ENCODE assay signal across 24 cellular contexts in genomic region chr6:19261642-19262041, GRCh38.
"Had no signal": no experiment of that assay in that cellular context is flagged by ENCODE, and none has a peak within 500 bp of the region (broad histone marks: within the 10 kb centered on the region; RNA-seq: fewer than 3 reads in every experiment).

No MANE protein-coding gene starts in this region.

- H3K4me1 ChIP-seq: stomach, suprapubic skin, testis, thyroid gland, tibial nerve, transverse colon, upper lobe of left lung, upper lobe of right lung, uterus, vagina had no signal

- H3K27me3 ChIP-seq: stomach, suprapubic skin, testis, thyroid gland, tibial artery, tibial nerve, transverse colon, upper lobe of left lung, upper lobe of right lung, uterus, vagina had no signal

- H3K36me3 ChIP-seq: stomach, suprapubic skin, thoracic aorta, thyroid gland, tibial artery, tibial nerve, transverse colon, upper lobe of left lung, upper lobe of right lung, vagina had no signal

- H3K27ac ChIP-seq: stomach, suprapubic skin, testis, thoracic aorta, thyroid gland, tibial artery, tibial nerve, transverse colon, upper lobe of left lung, upper lobe of right lung, uterus, vagina had no signal

- DNase-seq: stimulated activated CD4-positive, alpha-beta T cell treated with anti-CD3 and anti-CD28 coated beads, Interleukin-2, amount 100 ng/mL, for 48 hours; stimulated activated CD4-positive, alpha-beta T cell treated with anti-CD3 and anti-CD28 coated beads, Interleukin-4, amount 100 ng/mL, for 1 hour; stimulated activated CD4-positive, alpha-beta T cell treated with anti-CD3 and anti-CD28 coated beads, Interleukin-4, amount 100 ng/mL, for 24 hours; stimulated activated CD4-positive, alpha-beta T cell treated with anti-CD3 and anti-CD28 coated beads, Interleukin-4, amount 100 ng/mL, for 4 hours; stimulated activated CD8-positive, alpha-beta memory T cell treated with anti-CD3 and anti-CD28 coated beads, Interleukin-4, amount 100 ng/mL, for 48 hours; stimulated activated naive B cell treated with anti-CD40 and anti-IgM and Interleukin-4, amounts not matched to agents 10 μg/mL and 1 μg/mL and 100 μg/mL, for 72 hours; stimulated activated naive CD4-positive, alpha-beta T cell; stimulated activated naive CD4-positive, alpha-beta T cell treated with Interleukin-2 at 50 U/mL for 16 hours; stimulated activated naive CD8-positive, alpha-beta T cell treated with anti-CD3 and anti-CD28 coated beads, Interleukin-15, amount 100 ng/mL, for 72 hours; stimulated activated naive CD8-positive, alpha-beta T cell treated with anti-CD3 and anti-CD28 coated beads, Interleukin-15, Interleukin-2, amounts not matched to agents 100 U/mL and 50 U/mL, for 24 hours; stomach; substantia nigra; testis; thyroid gland; tibial artery; transverse colon; trophoblast cell; upper lobe of left lung; upper lobe of right lung; uterus had no signal

- H3K4me3 ChIP-seq: stomach, suprapubic skin, testis, thoracic aorta, thyroid gland, tibial artery, tibial nerve, transverse colon, upper lobe of left lung, upper lobe of right lung, uterus, vagina had no signal

- H3K9me3 ChIP-seq: stomach, suprapubic skin, testis, thoracic aorta, thyroid gland, tibial artery, tibial nerve, transverse colon, upper lobe of left lung, upper lobe of right lung, uterus, vagina had no signal
